In the genomic region with DNA sequence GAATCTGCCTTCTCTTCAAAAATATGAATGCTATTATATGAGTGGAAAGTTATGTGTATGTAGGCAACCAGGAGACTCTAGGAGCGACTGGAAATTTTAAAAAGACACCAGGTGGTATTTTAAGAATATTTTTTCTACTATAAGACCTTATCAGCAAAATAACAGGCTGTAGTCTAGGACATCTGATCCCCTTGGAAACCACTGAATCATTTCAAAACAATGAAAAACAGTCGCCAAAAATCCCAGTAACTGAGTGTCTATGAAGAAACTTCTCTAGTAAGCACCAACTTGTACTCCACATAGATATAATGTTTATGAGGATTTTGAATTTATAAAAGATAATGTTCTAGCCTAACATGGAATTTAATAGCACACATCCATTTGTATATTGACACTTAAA, we compare ENCODE assay signal across 22 cellular contexts.
A peak's percentile ranks its signal among the peaks of the same experiment; 100 is the strongest.
DNase-seq lines count a peak whose midpoint lies in the region; ATAC-seq, FAIRE-seq and TF ChIP-seq lines count a peak whose summit lies in the region.
"Had no signal": no experiment of that assay in that cellular context is flagged by ENCODE, and none has a peak within 500 bp of the region (broad histone marks: within the 10 kb centered on the region; RNA-seq: fewer than 3 reads in every experiment).

No MANE protein-coding gene starts in this region.

- no peaks in the 10 kb centered on the region for H4K20me1 ChIP-seq in astrocyte (ENCODE audit: insufficient read depth, low read length)

- H3K9me3 Mint-ChIP-seq in astrocyte (ENCODE audit: unreplicated experiment): no peaks in the 10 kb centered on the region
- H3K9me3 Mint-ChIP-seq: activated CD4-positive, alpha-beta T cell treated with anti-CD3 and anti-CD28 coated beads, Interleukin-2, amount 10 ng/mL, durations not matched to agents 24 days and 14 days had no signal

- peak overlapping the region; percentile 37 for H3K9ac ChIP-seq in astrocyte (ENCODE audit: low read length)

- H2AFZ ChIP-seq in astrocyte (ENCODE audit: low read depth, low read length): no peak overlapping the region

- peak overlapping the region; percentile 77 for H3K27ac Mint-ChIP-seq in astrocyte (ENCODE audit: unreplicated experiment)
- H3K27ac Mint-ChIP-seq: activated CD4-positive, alpha-beta T cell treated with anti-CD3 and anti-CD28 coated beads, Interleukin-2, amount 10 ng/mL, durations not matched to agents 24 days and 14 days; activated T-cell treated with anti-CD3 and anti-CD28 coated beads, Interleukin-2, amount 50 U/mL, for 72 hours; naive thymus-derived CD8-positive, alpha-beta T cell had no signal

- H3K4me1 Mint-ChIP-seq in astrocyte (ENCODE audit: low read depth, unreplicated experiment): peaks cover 43% of the 10 kb centered on the region
- H3K4me1 Mint-ChIP-seq: activated CD4-positive, alpha-beta T cell treated with anti-CD3 and anti-CD28 coated beads, Interleukin-2, amount 10 ng/mL, durations not matched to agents 24 days and 14 days; naive thymus-derived CD8-positive, alpha-beta T cell had no signal

- H3K27ac ChIP-seq in astrocyte (ENCODE audit: low read depth, low read length) (peak overlapping the region; percentile 59), gastroesophageal sphincter (peak overlapping the region in 2 of 4 donors; percentile 45 to 52), thoracic aorta (peak overlapping the region in 1 of 2 donors; percentile 46)
- H3K27ac ChIP-seq: heart left ventricle, right atrium auricular region, vagina had no signal

- no peak for FAIRE-seq in astrocyte (lab: Jason Lieb, UNC)
- FAIRE-seq: D721Med had no signal

- H3K4me3 ChIP-seq in HFF-Myc (replicated peaks; ENCODE audit: low read depth, low read length) (no peak overlapping the region), astrocyte (ENCODE audit: insufficient read depth, low read depth, low read length) (no peak overlapping the region), gastroesophageal sphincter (no peak overlapping the region), thoracic aorta (no peak overlapping the region)
- H3K4me3 ChIP-seq: heart left ventricle, right atrium auricular region, vagina had no signal

- no peaks in the 10 kb centered on the region for H3K36me3 Mint-ChIP-seq in astrocyte (ENCODE audit: low read depth, unreplicated experiment)
- H3K36me3 Mint-ChIP-seq: naive thymus-derived CD8-positive, alpha-beta T cell had no signal

- no peak for TF ChIP-seq POLR2A in gastroesophageal sphincter (IDR thresholded peaks at IDR 0.05)

- WGBS in gastroesophageal sphincter (ENCODE audit: low coverage in 1 of 2), 2 donors: 11 to 27% methylated on average over 1 to 2 of the region's 2 CpGs

- no peaks in the 10 kb centered on the region for H3K27me3 ChIP-seq in astrocyte (ENCODE audit: insufficient read depth, low read length)
- no peaks in the 10 kb centered on the region for H3K27me3 ChIP-seq in gastroesophageal sphincter
- no peaks in the 10 kb centered on the region for H3K27me3 ChIP-seq in thoracic aorta (replicated peaks; ENCODE audit: insufficient read depth)
- H3K27me3 ChIP-seq: heart left ventricle, right atrium auricular region, vagina had no signal

- H3K4me3 Mint-ChIP-seq in astrocyte (ENCODE audit: unreplicated experiment): no peak overlapping the region
- H3K4me3 Mint-ChIP-seq: activated CD4-positive, alpha-beta T cell treated with anti-CD3 and anti-CD28 coated beads, Interleukin-2, amount 10 ng/mL, durations not matched to agents 24 days and 14 days; activated T-cell treated with anti-CD3 and anti-CD28 coated beads, Interleukin-2, amount 50 U/mL, for 72 hours; naive thymus-derived CD8-positive, alpha-beta T cell had no signal

- H3K9me3 ChIP-seq in astrocyte (ENCODE audit: insufficient read depth, low read depth, low read length) (no peaks in the 10 kb centered on the region), gastroesophageal sphincter (no peaks in the 10 kb centered on the region), thoracic aorta (no peaks in the 10 kb centered on the region)
- H3K9me3 ChIP-seq: heart left ventricle, right atrium auricular region, vagina had no signal

- no peaks in the 10 kb centered on the region for H3K27me3 Mint-ChIP-seq in astrocyte (ENCODE audit: low read depth, unreplicated experiment)
- H3K27me3 Mint-ChIP-seq: activated CD4-positive, alpha-beta T cell treated with anti-CD3 and anti-CD28 coated beads, Interleukin-2, amount 10 ng/mL, durations not matched to agents 24 days and 14 days had no signal

- H3K36me3 ChIP-seq in astrocyte (ENCODE audit: insufficient read depth, low read length): no peaks in the 10 kb centered on the region
- H3K36me3 ChIP-seq in gastroesophageal sphincter: no peaks in the 10 kb centered on the region
- no peaks in the 10 kb centered on the region for H3K36me3 ChIP-seq in thoracic aorta
- H3K36me3 ChIP-seq: heart left ventricle, right atrium auricular region, vagina had no signal

- ATAC-seq in gastroesophageal sphincter: peak; percentile 34
- peak; percentile 32 for ATAC-seq in thoracic aorta (ENCODE audit: insufficient number of reproducible peaks, low FRiP score, low read depth)
- ATAC-seq: activated T-cell treated with anti-CD3 and anti-CD28 coated beads, Interleukin-2, amount 50 U/mL, for 72 hours; HCT116; heart left ventricle; naive thymus-derived CD8-positive, alpha-beta T cell had no signal

- H3K79me2 ChIP-seq in astrocyte (ENCODE audit: insufficient read depth, low read length): no peaks in the 10 kb centered on the region

- no peak for TF ChIP-seq EP300 in gastroesophageal sphincter (IDR thresholded peaks at IDR 0.05)

- peak; percentile 17 for DNase-seq in HFF-Myc (ENCODE audit: extremely low read depth, low read depth)
- DNase-seq in astrocyte (ENCODE audit: low read depth): peak; percentile 72
- no peak for DNase-seq in thoracic aorta (ENCODE audit: low spot score)
- DNase-seq in 8988T: no peak
- no peak for DNase-seq in cerebellar nuclear complex (lab: John Stamatoyannopoulos, UW)
- DNase-seq in T1000 (lab: John Stamatoyannopoulos, UW): no peak
- DNase-seq: activated CD4-positive, alpha-beta T cell treated with anti-CD3 and anti-CD28 coated beads, Interleukin-2, amount 10 ng/mL, durations not matched to agents 24 days and 14 days; activated T-cell treated with anti-CD3 and anti-CD28 coated beads, Interleukin-2, amount 50 U/mL, for 72 hours; aorta; effector CD4-positive, alpha-beta T cell; heart left ventricle; naive thymus-derived CD8-positive, alpha-beta T cell; NCI-H1694 treated with DMSO at 0.1 percent for 48 hours; NCI-H748 treated with DMSO at 0.1 percent for 48 hours; RPMI8226; stimulated activated CD4-positive, alpha-beta T cell treated with anti-CD3 and anti-CD28 coated beads, Interleukin-4, amount 100 ng/mL, for 1 hour; T-helper 2 cell had no signal

- H3K4me2 ChIP-seq in astrocyte (ENCODE audit: low read length): peak overlapping the region; percentile 37

- H3K4me1 ChIP-seq in astrocyte (ENCODE audit: insufficient read depth, low read length) (peaks cover 23% of the 10 kb centered on the region), gastroesophageal sphincter (peaks cover 0 to 48% (median 12%) of the 10 kb centered on the region in 3 donors), thoracic aorta (ENCODE audit: control insufficient read depth in 1 of 2, low read depth in 2 of 2) (peaks cover 8 to 35% of the 10 kb centered on the region in 2 donors)
- H3K4me1 ChIP-seq: heart left ventricle, right atrium auricular region, vagina had no signal

- no peak for TF ChIP-seq CTCF in HFF-Myc (IDR thresholded peaks at IDR 0.05; ENCODE audit: low read depth, low read length, missing control alignments)
- TF ChIP-seq CTCF in astrocyte (IDR thresholded peaks at IDR 0.05; ENCODE audit: insufficient read depth, low read depth, low read length): no peak
- no peak for TF ChIP-seq CTCF in gastroesophageal sphincter (IDR thresholded peaks at IDR 0.05)
- TF ChIP-seq CTCF in thoracic aorta (IDR thresholded peaks at IDR 0.05): no peak

Comparison
In these comparisons a context has a peak if more than half of its experiments do, and no peak if none do; other contexts are left out.
1. DNase-seq: peak in HFF-Myc (single experiment) and astrocyte (single experiment); none in thoracic aorta (single experiment), 8988T (single experiment), cerebellar nuclear complex (0 of 2) and T1000 (single experiment).